2 cellular contexts compared by ENCODE assay signal in the genomic region with DNA sequence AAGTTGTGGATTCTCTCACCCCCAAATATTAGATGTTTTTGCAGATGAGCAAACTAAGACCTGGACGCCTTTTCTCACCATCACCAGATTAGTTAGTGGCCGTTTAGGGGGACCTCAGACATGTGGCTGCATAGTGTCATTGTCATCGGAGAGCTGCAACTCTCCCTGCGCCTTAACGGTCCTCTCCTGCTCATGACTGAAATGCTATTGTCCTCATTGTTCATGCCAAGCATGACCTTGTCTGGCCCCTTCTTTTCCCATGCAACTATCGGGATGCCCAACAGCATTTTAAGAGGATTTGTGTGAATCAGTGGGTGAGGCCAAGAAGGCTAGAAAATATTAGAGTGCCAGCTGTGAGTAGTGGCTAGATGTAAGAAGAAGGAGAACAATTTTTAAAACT.
TF ChIP-seq lines count a peak whose summit lies in the region.

No MANE protein-coding gene starts in this region.

TF ChIP-seq in IMR-90, 13 proteins besides CTCF, POLR2A, EP300 and RAD21:
- TF ChIP-seq, protein P1, sequence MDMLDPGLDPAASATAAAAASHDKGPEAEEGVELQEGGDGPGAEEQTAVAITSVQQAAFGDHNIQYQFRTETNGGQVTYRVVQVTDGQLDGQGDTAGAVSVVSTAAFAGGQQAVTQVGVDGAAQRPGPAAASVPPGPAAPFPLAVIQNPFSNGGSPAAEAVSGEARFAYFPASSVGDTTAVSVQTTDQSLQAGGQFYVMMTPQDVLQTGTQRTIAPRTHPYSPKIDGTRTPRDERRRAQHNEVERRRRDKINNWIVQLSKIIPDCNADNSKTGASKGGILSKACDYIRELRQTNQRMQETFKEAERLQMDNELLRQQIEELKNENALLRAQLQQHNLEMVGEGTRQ (IDR thresholded peaks at IDR 0.05; ENCODE audit: low read depth, low read length): no peak
- TF ChIP-seq RFX5 (IDR thresholded peaks at IDR 0.05; ENCODE audit: low read depth, low read length): no peak
- TF ChIP-seq NFE2L2 (IDR thresholded peaks at IDR 0.05; ENCODE audit: low read depth, low read length): no peak
- TF ChIP-seq MXI1 (IDR thresholded peaks at IDR 0.05; ENCODE audit: borderline replicate concordance, low read depth, low read length): no peak
- TF ChIP-seq CEBPB (IDR thresholded peaks at IDR 0.05; ENCODE audit: low read depth, low read length): no peak
- no peak for TF ChIP-seq RCOR1 (IDR thresholded peaks at IDR 0.05; ENCODE audit: insufficient replicate concordance, low read length)
- no peak for TF ChIP-seq FOS (IDR thresholded peaks at IDR 0.05; ENCODE audit: low read depth, low read length)
- TF ChIP-seq SMC3 (IDR thresholded peaks at IDR 0.05; ENCODE audit: low read depth, low read length): no peak

TF ChIP-seq in K562, 482 proteins besides CTCF, POLR2A, EP300 and RAD21:
- TF ChIP-seq, protein P2, sequence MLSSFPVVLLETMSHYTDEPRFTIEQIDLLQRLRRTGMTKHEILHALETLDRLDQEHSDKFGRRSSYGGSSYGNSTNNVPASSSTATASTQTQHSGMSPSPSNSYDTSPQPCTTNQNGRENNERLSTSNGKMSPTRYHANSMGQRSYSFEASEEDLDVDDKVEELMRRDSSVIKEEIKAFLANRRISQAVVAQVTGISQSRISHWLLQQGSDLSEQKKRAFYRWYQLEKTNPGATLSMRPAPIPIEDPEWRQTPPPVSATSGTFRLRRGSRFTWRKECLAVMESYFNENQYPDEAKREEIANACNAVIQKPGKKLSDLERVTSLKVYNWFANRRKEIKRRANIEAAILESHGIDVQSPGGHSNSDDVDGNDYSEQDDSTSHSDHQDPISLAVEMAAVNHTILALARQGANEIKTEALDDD (IDR thresholded peaks at IDR 0.05): no peak
- TF ChIP-seq TEAD1 (CRISPR knock-in tag; IDR thresholded peaks at IDR 0.05) (no peak), NFATC3 (IDR thresholded peaks at IDR 0.05) (no peak), HNRNPLL (IDR thresholded peaks at IDR 0.05; ENCODE audit: low read depth, low read length, poor library complexity, severe bottlenecking) (no peak), ZNF24 (IDR thresholded peaks at IDR 0.05) (no peak), ZBTB1 (CRISPR knock-in tag; IDR thresholded peaks at IDR 0.05; ENCODE audit: borderline replicate concordance, low read depth) (no peak), NR2C1 (IDR thresholded peaks at IDR 0.05) (no peak), NR2C1 (tag; IDR thresholded peaks at IDR 0.05) (no peak), GABPB1 (CRISPR knock-in tag; IDR thresholded peaks at IDR 0.05) (no peak)
